Comparison of ENCODE assay signal across 15 cellular contexts in genomic region chr15:40982855-40983254, GRCh38. TPM values are rescaled to one million over a fixed set of nuclear protein-coding genes. Genes with fewer than 3 reads are reported as not detected.
DNase-seq lines count a peak whose midpoint lies in the region; ATAC-seq and TF ChIP-seq lines count a peak whose summit lies in the region.
"Had no signal": no experiment of that assay in that cellular context is flagged by ENCODE, and none has a peak within 500 bp of the region (broad histone marks: within the 10 kb centered on the region; RNA-seq: fewer than 3 reads in every experiment).

No MANE protein-coding gene starts in this region.

- TF ChIP-seq EP300 in SK-N-SH (IDR thresholded peaks at IDR 0.05; ENCODE audit: borderline replicate concordance in 1 of 2, low read depth in 1 of 2, low read length in 1 of 2): 0 out of 4 replicates have a peak, but pooled peaks of 1 of the 2 experiments have one; percentile 41

- no peaks in the 10 kb centered on the region for H4K20me1 ChIP-seq in SK-N-SH (ENCODE audit: insufficient read depth)
- H4K20me1 ChIP-seq in fibroblast of lung (ENCODE audit: control insufficient read depth, extremely low read depth, insufficient read depth, low read length): no peaks in the 10 kb centered on the region

- H3K79me2 ChIP-seq in SK-N-SH (ENCODE audit: insufficient read depth) (no peaks in the 10 kb centered on the region), fibroblast of lung (ENCODE audit: control insufficient read depth, insufficient read depth, low read length) (no peaks in the 10 kb centered on the region)

- H3K9me3 ChIP-seq in SK-N-SH (no peaks in the 10 kb centered on the region), fibroblast of lung (ENCODE audit: control insufficient read depth, insufficient read depth, low read depth, low read length) (no peaks in the 10 kb centered on the region), skeletal muscle satellite cell (replicated peaks; ENCODE audit: low read length) (no peaks in the 10 kb centered on the region)

- no peaks in the 10 kb centered on the region for H3K9me2 ChIP-seq in SK-N-SH

- POLR2A ChIA-PET in SK-N-SH (lab: Yijun Ruan, JAX): no interaction called here

- H3K4me1 ChIP-seq in SK-N-SH (ENCODE audit: control insufficient read depth in 1 of 2, insufficient read depth in 2 of 2, low read depth in 1 of 2, low read length in 1 of 2) (peaks cover 0 to 38% of the 10 kb centered on the region in 2 experiments; a peak in 2 of 4 replicates), fibroblast of lung (ENCODE audit: control insufficient read depth, extremely low read depth, insufficient read depth, low read length) (peaks cover 25% of the 10 kb centered on the region), skeletal muscle satellite cell (ENCODE audit: control insufficient read depth, insufficient read depth, low read length) (peaks cover 41% of the 10 kb centered on the region)

- no peaks in the 10 kb centered on the region for H3K27me3 ChIP-seq in SK-N-SH (ENCODE audit: insufficient read depth)
- no peaks in the 10 kb centered on the region for H3K27me3 ChIP-seq in fibroblast of lung (ENCODE audit: control insufficient read depth, insufficient read depth, low read length)
- H3K27me3 ChIP-seq in skeletal muscle satellite cell (ENCODE audit: control insufficient read depth, insufficient read depth, low read length): no peaks in the 10 kb centered on the region
- no peaks in the 10 kb centered on the region for H3K27me3 ChIP-seq in H7 (ENCODE audit: control insufficient read depth, insufficient read depth, low read length)

- TF ChIP-seq RAD21 in SK-N-SH (IDR thresholded peaks at IDR 0.05; ENCODE audit: low read length): no peak

- H3K27ac ChIP-seq in SK-N-SH (ENCODE audit: low read depth in 2 of 2, low read length in 1 of 2): peak overlapping the region; percentile 67 to 91
- peak overlapping the region; percentile 94 for H3K27ac ChIP-seq in fibroblast of lung (ENCODE audit: insufficient read depth, low read length)

- H3K36me3 ChIP-seq in SK-N-SH (replicated peaks in 1 of 2; ENCODE audit: control insufficient read depth in 1 of 2, insufficient read depth in 2 of 2, low read length in 1 of 2): peaks cover 66 to 79% of the 10 kb centered on the region in 2 experiments
- peaks cover 26% of the 10 kb centered on the region for H3K36me3 ChIP-seq in fibroblast of lung (ENCODE audit: control insufficient read depth, insufficient read depth, low read length)
- H3K36me3 ChIP-seq in skeletal muscle satellite cell (ENCODE audit: insufficient read depth, low read length): peaks cover 89% of the 10 kb centered on the region
- H3K36me3 ChIP-seq in H7 (replicated peaks; ENCODE audit: control insufficient read depth, insufficient read depth, low read length): peaks cover 48% of the 10 kb centered on the region

- H3K9ac ChIP-seq in SK-N-SH (peak overlapping the region; percentile 53), fibroblast of lung (ENCODE audit: insufficient read depth, low read length) (no peak overlapping the region), skeletal muscle satellite cell (ENCODE audit: low read depth, low read length) (peak overlapping the region; percentile 22)

- TF ChIP-seq CTCF in SK-N-SH (IDR thresholded peaks at IDR 0.05) (no peak), fibroblast of lung (conservative IDR thresholded peaks at IDR 0.05 in 1 of 2, IDR thresholded peaks at IDR 0.05 in 1 of 2; ENCODE audit: low read depth in 1 of 2, low read length in 2 of 2) (no peak)

- H3K4me2 ChIP-seq in SK-N-SH (peak overlapping the region; percentile 72), fibroblast of lung (ENCODE audit: extremely low read depth, insufficient read depth, low read length) (no peak overlapping the region), skeletal muscle satellite cell (ENCODE audit: low read length) (peak overlapping the region; percentile 31)

- ATAC-seq in GM21360 (IDR thresholded peaks at IDR 0.05; ENCODE audit: unreplicated experiment) (no peak), HG03520 (IDR thresholded peaks at IDR 0.05; ENCODE audit: unreplicated experiment) (no peak), GM18867 (IDR thresholded peaks at IDR 0.05; ENCODE audit: unreplicated experiment) (no peak)
- ATAC-seq: left colon had no signal

- H3F3A ChIP-seq in SK-N-SH (replicated peaks; ENCODE audit: insufficient read depth): peaks cover 52% of the 10 kb centered on the region

- H3K4me3 ChIP-seq in SK-N-SH (ENCODE audit: low read depth in 2 of 2, low read length in 1 of 2) (peak overlapping the region in 1 of 2 experiments; percentile 3; a peak in 1 of 4 replicates), fibroblast of lung (replicated peaks in 1 of 4; ENCODE audit: control extremely low read depth in 1 of 4, insufficient read depth in 1 of 4, low read depth in 3 of 4, low read length in 4 of 4) (no peak overlapping the region), skeletal muscle satellite cell (ENCODE audit: low read length) (no peak overlapping the region), H7 (ENCODE audit: insufficient read depth, low read depth, low read length) (no peak overlapping the region)
- H3K4me3 ChIP-seq: skin epidermis had no signal

- H2AFZ ChIP-seq in SK-N-SH (ENCODE audit: low read depth) (peak overlapping the region; percentile 17; the same call in 1 of the 2 replicates), fibroblast of lung (ENCODE audit: low read length) (no peak overlapping the region)

- WGBS in SK-N-SH (ENCODE audit: low lambda C conversion rate): 20% methylated on average over 4 of the region's 13 CpGs

- DNase-seq in GM03348 (ENCODE audit: low spot score) (peak; percentile 71), SK-N-SH (no peak), fibroblast of lung (ENCODE audit: low read depth in 2 of 2) (peak; percentile 80 to 90), H7 (no peak)
- DNase-seq: activated CD4-positive, alpha-beta T cell treated with anti-CD3 and anti-CD28 coated beads for 4 hours; activated T-cell treated with anti-CD3 and anti-CD28 coated beads, Interleukin-2, amount 50 U/mL, for 1 hour; amygdala; head of caudate nucleus; left colon; nephron progenitor cell had no signal

- CTCF ChIA-PET in SK-N-SH (lab: Yijun Ruan, JAX): interaction anchor here (0.6 to 2.3 kb wide), 7 partner anchors 37 to 124 kb away, joined by 3 to 12 read pairs (median 3); no protein-coding TSS in a partner anchor

TF ChIP-seq in SK-N-SH, 30 proteins besides CTCF, POLR2A, EP300 and RAD21 (continues in another document):
- no peak for TF ChIP-seq MAX (IDR thresholded peaks at IDR 0.05; ENCODE audit: low read depth)
- TF ChIP-seq PBX3 (IDR thresholded peaks at IDR 0.05): peak; percentile 66
- no peak for TF ChIP-seq REST (IDR thresholded peaks at IDR 0.05; ENCODE audit: low read depth, low read length)
- peak; percentile 68 for TF ChIP-seq TCF12 (IDR thresholded peaks at IDR 0.05)

RNA-seq across cellular contexts. Expression of gene CHAC1, which starts 29.6 kb away (rescaled TPM):
- 9.3 and 12.3 TPM in 2 replicates for polyA plus RNA-seq in SK-N-SH (2012; rRNA removed)
- 4.5 and 6.0 TPM in 2 replicates for polyA plus RNA-seq in SK-N-SH (2012; cell fraction: cytosol; rRNA removed)
- polyA plus RNA-seq in SK-N-SH (2012; cell fraction: nucleus; rRNA removed): 8.1 and 10.9 TPM in 2 replicates
- 33.1 and 62.6 TPM in 2 replicates for total RNA-seq in fibroblast of lung
- 7.5 and 14.8 TPM in 2 replicates for polyA plus RNA-seq in fibroblast of lung
- 8.3 and 18.5 TPM in 2 replicates for polyA plus RNA-seq in fibroblast of lung (2012)
- polyA minus RNA-seq in fibroblast of lung (ENCODE audit: low replicate concordance): 7.5 and 16.7 TPM in 2 replicates
- total RNA-seq in skeletal muscle satellite cell (2012; rRNA removed): 7.6 and 10.5 TPM in 2 replicates
- 30.1 and 39.7 TPM in 2 replicates for total RNA-seq in H7 (2014; rRNA removed; shearing (Covaris generic))

RNA-seq across cellular contexts. Expression of gene DLL4, which starts 53.7 kb away (rescaled TPM):
- polyA plus RNA-seq in SK-N-SH (2012; rRNA removed): 0.03 TPM in 2 replicates
- 0.01 and 0.03 TPM in 2 replicates for polyA plus RNA-seq in SK-N-SH (2012; cell fraction: cytosol; rRNA removed)
- 0.13 and 0.14 TPM in 2 replicates for polyA plus RNA-seq in SK-N-SH (2012; cell fraction: nucleus; rRNA removed)
- under 0.01 TPM in 2 replicates for total RNA-seq in fibroblast of lung
- polyA plus RNA-seq in fibroblast of lung: 0.18 and 1.0 TPM in 2 replicates
- 0.22 and 1.5 TPM in 2 replicates for polyA plus RNA-seq in fibroblast of lung (2012)
- polyA minus RNA-seq in fibroblast of lung (ENCODE audit: low replicate concordance): 0.39 and 6.4 TPM in 2 replicates
- total RNA-seq in skeletal muscle satellite cell (2012; rRNA removed): 0.22 and 0.25 TPM in 2 replicates
- total RNA-seq in H7 (2014; rRNA removed; shearing (Covaris generic)): 0.26 TPM in 1 of 2 replicates, not detected in the other

Comparison
In these comparisons a context has a peak if more than half of its experiments do, and no peak if none do; other contexts are left out.
1. DNase-seq: peak in GM03348 (single experiment) and fibroblast of lung (2 of 2); none in SK-N-SH (single experiment) and H7 (single experiment).